9 cellular contexts compared by ENCODE assay signal in genomic region chr1:3695326-3696217, GRCh38. TPM values are rescaled to one million over a fixed set of nuclear protein-coding genes. Genes with fewer than 3 reads are reported as not detected.
A peak's percentile ranks its signal among the peaks of the same experiment; 100 is the strongest.
DNase-seq lines count a peak whose midpoint lies in the region; ATAC-seq and TF ChIP-seq lines count a peak whose summit lies in the region.
"Had no signal": no experiment of that assay in that cellular context is flagged by ENCODE, and none has a peak within 500 bp of the region (broad histone marks: within the 10 kb centered on the region; RNA-seq: fewer than 3 reads in every experiment).

No MANE protein-coding gene starts in this region.

- peaks cover 0 to 9% (median 8%) of the 10 kb centered on the region in 4 donors for H3K4me1 ChIP-seq in esophagus muscularis mucosa
- peaks cover 8% of the 10 kb centered on the region for H3K4me1 ChIP-seq in vagina

- peak; percentile 13 to 40 for ATAC-seq in natural killer cell treated with Interleukin-12 subunit alpha and Interleukin-12 subunit beta and Interleukin-15 and Interleukin-18, amount 100 ng/mL, for 72 hours
- ATAC-seq in GM19035 (IDR thresholded peaks at IDR 0.05; ENCODE audit: unreplicated experiment), result no peak
- no peak for ATAC-seq in HG03520 (IDR thresholded peaks at IDR 0.05; ENCODE audit: unreplicated experiment)

- peak; percentile 23 for DNase-seq in DMS114 treated with DMSO at 0.1 percent for 48 hours (lab: John Stamatoyannopoulos, UW; ENCODE audit: unreplicated experiment)
- peak; percentile 95 for DNase-seq in HuH-7.5 (ENCODE audit: low spot score)
- peak; percentile 25 for DNase-seq in activated CD4-positive, alpha-beta memory T cell treated with anti-CD3 and anti-CD28 coated beads, Interleukin-2, amount 10 ng/mL, durations not matched to agents 7 days and 5 days
- DNase-seq in esophagus muscularis mucosa (ENCODE audit: extremely low spot score), result no peak
- DNase-seq in natural killer cell treated with Interleukin-12 subunit alpha and Interleukin-12 subunit beta and Interleukin-15 and Interleukin-18, amount 100 ng/mL, for 72 hours (ENCODE audit: low spot score), result no peak
- no peak for DNase-seq in vagina (ENCODE audit: extremely low spot score in 2 of 2)

- H3K4me3 ChIP-seq in esophagus muscularis mucosa (peak overlapping the region in 2 of 4 donors; percentile 14 to 24), vagina (no peak overlapping the region)

- POLR2A ChIA-PET in activated CD4-positive, alpha-beta memory T cell treated with anti-CD3 and anti-CD28 coated beads, Interleukin-2, amount 10 ng/mL, durations not matched to agents 7 days and 5 days (lab: Charles Lee), result no interaction called here

- H3K27me3 ChIP-seq in esophagus muscularis mucosa, result peaks cover 0 to 67% (median 0%) of the 10 kb centered on the region in 4 donors
- H3K27me3 ChIP-seq in vagina, result no peaks in the 10 kb centered on the region

- TF ChIP-seq CTCF in esophagus muscularis mucosa (IDR thresholded peaks at IDR 0.05) (peak; percentile 35 to 71 (median 47)), vagina (IDR thresholded peaks at IDR 0.05) (peak in 2 of 3 experiments; percentile 18 to 26)

- H3K27ac ChIP-seq in esophagus muscularis mucosa (replicated peaks in 1 of 4) (no peak overlapping the region), vagina (no peak overlapping the region)

- TF ChIP-seq POLR2A in esophagus muscularis mucosa (IDR thresholded peaks at IDR 0.05; ENCODE audit: low read depth) (no peak), vagina (IDR thresholded peaks at IDR 0.05) (no peak)

- H3K27me3 Mint-ChIP-seq in activated CD4-positive, alpha-beta memory T cell treated with anti-CD3 and anti-CD28 coated beads, Interleukin-2, amount 10 ng/mL, durations not matched to agents 7 days and 5 days, result peaks cover 5% of the 10 kb centered on the region
- peaks cover 0 to 3% of the 10 kb centered on the region in 2 donors for H3K27me3 Mint-ChIP-seq in natural killer cell treated with Interleukin-12 subunit alpha and Interleukin-12 subunit beta and Interleukin-15 and Interleukin-18, amount 100 ng/mL, for 72 hours

- peaks cover 2% of the 10 kb centered on the region for H3K9me3 Mint-ChIP-seq in activated CD4-positive, alpha-beta memory T cell treated with anti-CD3 and anti-CD28 coated beads, Interleukin-2, amount 10 ng/mL, durations not matched to agents 7 days and 5 days
- H3K9me3 Mint-ChIP-seq in natural killer cell treated with Interleukin-12 subunit alpha and Interleukin-12 subunit beta and Interleukin-15 and Interleukin-18, amount 100 ng/mL, for 72 hours, result no peaks in the 10 kb centered on the region

- CTCF ChIA-PET in activated CD4-positive, alpha-beta memory T cell treated with anti-CD3 and anti-CD28 coated beads, Interleukin-2, amount 10 ng/mL, durations not matched to agents 7 days and 5 days (lab: Charles Lee), result interaction anchor here (0.7 kb wide), 1 partner anchor 33 kb away, joined by 3 read pairs; no protein-coding TSS in a partner anchor

- H3K4me1 Mint-ChIP-seq in activated CD4-positive, alpha-beta memory T cell treated with anti-CD3 and anti-CD28 coated beads, Interleukin-2, amount 10 ng/mL, durations not matched to agents 7 days and 5 days, result no peaks in the 10 kb centered on the region
- peaks cover 0 to 5% of the 10 kb centered on the region in 2 donors for H3K4me1 Mint-ChIP-seq in natural killer cell treated with Interleukin-12 subunit alpha and Interleukin-12 subunit beta and Interleukin-15 and Interleukin-18, amount 100 ng/mL, for 72 hours (ENCODE audit: low read depth in 2 of 2)

- H3K4me3 Mint-ChIP-seq in activated CD4-positive, alpha-beta memory T cell treated with anti-CD3 and anti-CD28 coated beads, Interleukin-2, amount 10 ng/mL, durations not matched to agents 7 days and 5 days, result no peak overlapping the region
- peak overlapping the region; percentile 23 for H3K4me3 Mint-ChIP-seq in natural killer cell treated with Interleukin-12 subunit alpha and Interleukin-12 subunit beta and Interleukin-15 and Interleukin-18, amount 100 ng/mL, for 72 hours

- H3K36me3 ChIP-seq in esophagus muscularis mucosa (no peaks in the 10 kb centered on the region), vagina (no peaks in the 10 kb centered on the region)

- WGBS in esophagus muscularis mucosa, result 32% methylated on average over 23 of the region's 33 CpGs

- no peaks in the 10 kb centered on the region for H3K9me3 ChIP-seq in esophagus muscularis mucosa
- no peaks in the 10 kb centered on the region for H3K9me3 ChIP-seq in vagina

- no peak overlapping the region for H3K27ac Mint-ChIP-seq in activated CD4-positive, alpha-beta memory T cell treated with anti-CD3 and anti-CD28 coated beads, Interleukin-2, amount 10 ng/mL, durations not matched to agents 7 days and 5 days
- H3K27ac Mint-ChIP-seq in natural killer cell treated with Interleukin-12 subunit alpha and Interleukin-12 subunit beta and Interleukin-15 and Interleukin-18, amount 100 ng/mL, for 72 hours, result no peak overlapping the region

- no peak for TF ChIP-seq EP300 in esophagus muscularis mucosa (IDR thresholded peaks at IDR 0.05)

- no peaks in the 10 kb centered on the region for H3K36me3 Mint-ChIP-seq in activated CD4-positive, alpha-beta memory T cell treated with anti-CD3 and anti-CD28 coated beads, Interleukin-2, amount 10 ng/mL, durations not matched to agents 7 days and 5 days (ENCODE audit: low read depth)
- H3K36me3 Mint-ChIP-seq in natural killer cell treated with Interleukin-12 subunit alpha and Interleukin-12 subunit beta and Interleukin-15 and Interleukin-18, amount 100 ng/mL, for 72 hours, result no peaks in the 10 kb centered on the region

- intact Hi-C loops in esophagus muscularis mucosa (cut with DNase I), result no loop called here
- intact Hi-C loops in vagina (cut with DNase I), result no loop called here

RNA-seq across cellular contexts. Expression of gene TP73, which starts 43.3 kb away (rescaled TPM):
- total RNA-seq in activated CD4-positive, alpha-beta memory T cell treated with anti-CD3 and anti-CD28 coated beads, Interleukin-2, amount 10 ng/mL, durations not matched to agents 7 days and 5 days, result 1 to 10 TPM; 2.0 to 2.6 TPM
- total RNA-seq in esophagus muscularis mucosa (not detected), vagina (8.1 TPM)
- total RNA-seq in natural killer cell treated with Interleukin-12 subunit alpha and Interleukin-12 subunit beta and Interleukin-15 and Interleukin-18, amount 100 ng/mL, for 72 hours, result 1 to 10 TPM; 1.5 to 5.7 TPM
- total RNA-seq: skeletal muscle tissue had no signal

RNA-seq across cellular contexts. Expression of gene WRAP73, which starts 45.7 kb away (rescaled TPM):
- total RNA-seq in activated CD4-positive, alpha-beta memory T cell treated with anti-CD3 and anti-CD28 coated beads, Interleukin-2, amount 10 ng/mL, durations not matched to agents 7 days and 5 days, result 10 to 100 TPM; 34.7 to 38.9 TPM
- total RNA-seq in esophagus muscularis mucosa (10 to 100 TPM; 12.9 to 25.9 (median 15.7) TPM), vagina (23.3 TPM)
- 10 to 100 TPM; 27.6 to 51.3 TPM for total RNA-seq in natural killer cell treated with Interleukin-12 subunit alpha and Interleukin-12 subunit beta and Interleukin-15 and Interleukin-18, amount 100 ng/mL, for 72 hours

RNA-seq across cellular contexts. Expression of gene CCDC27, which starts 56.7 kb away (rescaled TPM):
- not detected for total RNA-seq in activated CD4-positive, alpha-beta memory T cell treated with anti-CD3 and anti-CD28 coated beads, Interleukin-2, amount 10 ng/mL, durations not matched to agents 7 days and 5 days
- not detected for total RNA-seq in esophagus muscularis mucosa
- not detected for total RNA-seq in natural killer cell treated with Interleukin-12 subunit alpha and Interleukin-12 subunit beta and Interleukin-15 and Interleukin-18, amount 100 ng/mL, for 72 hours
- not detected for total RNA-seq in vagina
- total RNA-seq: skeletal muscle tissue had no signal

Comparison
In these comparisons a context has a peak if more than half of its experiments do, and no peak if none do; other contexts are left out.
1. DNase-seq: peak in DMS114 treated with DMSO at 0.1 percent for 48 hours (single experiment), HuH-7.5 (single experiment) and activated CD4-positive, alpha-beta memory T cell treated with anti-CD3 and anti-CD28 coated beads, Interleukin-2, amount 10 ng/mL, durations not matched to agents 7 days and 5 days (single experiment); none in esophagus muscularis mucosa (single experiment), natural killer cell treated with Interleukin-12 subunit alpha and Interleukin-12 subunit beta and Interleukin-15 and Interleukin-18, amount 100 ng/mL, for 72 hours (single experiment) and vagina (0 of 2).
2. ATAC-seq: peak in natural killer cell treated with Interleukin-12 subunit alpha and Interleukin-12 subunit beta and Interleukin-15 and Interleukin-18, amount 100 ng/mL, for 72 hours (2 of 2); none in GM19035 (single experiment) and HG03520 (single experiment).